ENCODE assay signal across 1 cellular context in genomic region chrX:134836497-134836968, GRCh38.
TF ChIP-seq lines count a peak whose summit lies in the region.

No MANE protein-coding gene starts in this region.

TF ChIP-seq in IMR-90, 13 proteins besides CTCF, POLR2A, EP300 and RAD21 (continued from another document):
- TF ChIP-seq USF2 (IDR thresholded peaks at IDR 0.05; ENCODE audit: low read depth, low read length) (no peak), MAFK (IDR thresholded peaks at IDR 0.05; ENCODE audit: low read depth, low read length) (no peak), ELK1 (IDR thresholded peaks at IDR 0.05; ENCODE audit: borderline replicate concordance, low read depth, low read length) (no peak), FOS (IDR thresholded peaks at IDR 0.05; ENCODE audit: low read depth, low read length) (no peak)
